Comparison of ENCODE assay signal across 1 cellular context in the genomic region with DNA sequence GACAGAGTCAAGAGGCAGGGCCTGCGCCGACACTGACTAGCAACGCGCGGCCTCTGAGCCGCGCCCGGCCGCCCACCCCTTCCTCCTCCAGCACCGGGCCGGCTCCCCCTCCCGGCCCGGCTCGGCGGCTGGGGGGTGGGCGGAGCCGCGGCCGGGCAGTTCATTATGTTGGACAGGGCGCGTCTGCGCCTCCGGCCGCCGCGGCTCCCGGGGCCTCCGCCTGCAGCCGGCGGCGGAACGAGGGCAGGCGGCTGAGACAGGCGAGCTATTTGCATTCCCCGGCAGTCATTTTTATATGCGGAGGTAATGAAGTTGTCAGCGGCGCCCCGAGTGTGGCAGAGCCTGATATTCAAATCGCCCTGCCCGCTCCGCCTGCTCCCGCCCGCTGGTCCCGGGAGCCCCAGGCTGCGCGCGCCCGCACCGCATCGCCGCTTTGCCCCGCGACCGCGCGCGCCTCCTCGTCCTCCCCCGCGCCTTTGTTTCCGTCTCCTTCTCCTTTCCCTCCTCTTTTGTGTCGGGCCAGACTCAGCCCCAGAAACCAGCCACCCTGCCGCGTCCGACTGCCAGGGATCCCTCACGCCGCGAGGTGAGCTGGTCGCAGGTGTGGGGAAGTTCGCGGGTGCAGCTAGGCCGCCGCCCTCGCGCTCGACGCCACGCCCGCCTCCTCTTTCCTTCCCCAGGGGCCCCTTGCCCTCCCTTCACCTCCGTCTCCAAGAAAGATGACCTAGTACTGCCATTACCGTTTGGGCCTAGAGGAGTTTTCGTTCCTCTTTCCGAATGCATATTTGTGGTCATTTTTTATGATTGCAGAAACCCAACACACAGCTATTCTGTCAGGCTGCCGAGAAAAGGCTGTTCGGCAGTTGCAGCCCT.
TF ChIP-seq lines count a peak whose summit lies in the region.

No MANE protein-coding gene starts in this region.

TF ChIP-seq in H1, 55 proteins besides CTCF, POLR2A, EP300 and RAD21 (continued from another document):
- TF ChIP-seq, protein P1, sequence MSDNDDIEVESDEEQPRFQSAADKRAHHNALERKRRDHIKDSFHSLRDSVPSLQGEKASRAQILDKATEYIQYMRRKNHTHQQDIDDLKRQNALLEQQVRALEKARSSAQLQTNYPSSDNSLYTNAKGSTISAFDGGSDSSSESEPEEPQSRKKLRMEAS (IDR thresholded peaks at IDR 0.05) = peak; percentile 52; the same call in 1 of the 2 replicates
- TF ChIP-seq ASH2L (IDR thresholded peaks at IDR 0.05; ENCODE audit: low read length) (peak; percentile 90), NRF1 (IDR thresholded peaks at IDR 0.05; ENCODE audit: low read depth, low read length) (no peak), KDM4A (IDR thresholded peaks at IDR 0.05; ENCODE audit: low read depth, low read length, severe bottlenecking) (peak; percentile 50), PHF8 (conservative IDR thresholded peaks at IDR 0.05; ENCODE audit: low read depth, low read length) (peak; percentile 43), BRCA1 (IDR thresholded peaks at IDR 0.05; ENCODE audit: low read depth, low read length) (no peak), TAF1 (IDR thresholded peaks at IDR 0.05; ENCODE audit: low read depth, low read length) (peak; percentile 33; the same call in 1 of the 2 replicates), HDAC2 (IDR thresholded peaks at IDR 0.05; ENCODE audit: borderline replicate concordance in 1 of 2, low read depth in 2 of 2, low read length in 2 of 2) (peak in 1 of 2 experiments; percentile 17; a peak in 2 of 4 replicates)
- TF ChIP-seq, protein P2, sequence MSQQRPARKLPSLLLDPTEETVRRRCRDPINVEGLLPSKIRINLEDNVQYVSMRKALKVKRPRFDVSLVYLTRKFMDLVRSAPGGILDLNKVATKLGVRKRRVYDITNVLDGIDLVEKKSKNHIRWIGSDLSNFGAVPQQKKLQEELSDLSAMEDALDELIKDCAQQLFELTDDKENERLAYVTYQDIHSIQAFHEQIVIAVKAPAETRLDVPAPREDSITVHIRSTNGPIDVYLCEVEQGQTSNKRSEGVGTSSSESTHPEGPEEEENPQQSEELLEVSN (IDR thresholded peaks at IDR 0.05) = peak; percentile 77
